9 cellular contexts compared by ENCODE assay signal in the genomic region with DNA sequence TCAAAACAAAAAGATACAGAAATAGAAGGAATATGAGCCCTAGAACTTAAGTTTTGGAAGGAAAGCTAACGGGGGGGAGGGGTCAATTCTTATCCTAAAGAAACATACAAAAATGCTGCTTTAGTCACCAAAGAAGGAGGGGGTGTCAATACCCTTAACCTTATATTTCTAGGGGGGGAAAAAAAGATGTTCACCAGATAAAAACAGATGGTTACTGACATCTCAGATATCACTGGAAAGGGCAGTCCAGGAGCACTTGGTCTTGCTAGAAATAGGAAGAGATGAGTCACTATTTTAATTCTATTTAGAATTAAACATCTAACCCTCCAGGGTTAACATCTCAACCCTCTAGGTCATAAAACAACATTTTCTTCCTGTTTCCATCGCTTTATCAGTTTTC. TPM values are rescaled to one million over a fixed set of nuclear protein-coding genes. Genes with fewer than 3 reads are reported as not detected.
A peak's percentile ranks its signal among the peaks of the same experiment; 100 is the strongest.
DNase-seq lines count a peak whose midpoint lies in the region; ATAC-seq and TF ChIP-seq lines count a peak whose summit lies in the region.
"Had no signal": no experiment of that assay in that cellular context is flagged by ENCODE, and none has a peak within 500 bp of the region (broad histone marks: within the 10 kb centered on the region; RNA-seq: fewer than 3 reads in every experiment).

No MANE protein-coding gene starts in this region.

- H3K9me3 ChIP-seq in GM23248 (ENCODE audit: low read depth) (no peaks in the 10 kb centered on the region), SU-DHL-6 (ENCODE audit: insufficient read depth, low read length) (no peaks in the 10 kb centered on the region), sigmoid colon (no peaks in the 10 kb centered on the region)

- H3K4me2 ChIP-seq in GM23248 (ENCODE audit: unreplicated experiment) (peak overlapping the region; percentile 98), SU-DHL-6 (ENCODE audit: low read depth, low read length, poor library complexity, severe bottlenecking) (peak overlapping the region; percentile 81)

- H3F3A ChIP-seq in GM23248 (ENCODE audit: insufficient read depth) (peaks cover 41% of the 10 kb centered on the region), SU-DHL-6 (ENCODE audit: insufficient read depth) (peaks cover 26% of the 10 kb centered on the region)

- H3K4me1 ChIP-seq in GM23248 (ENCODE audit: insufficient read depth): peaks cover 11% of the 10 kb centered on the region
- H3K4me1 ChIP-seq in sigmoid colon: peaks cover 0 to 24% (median 18%) of the 10 kb centered on the region in 4 donors

- H3K27me3 ChIP-seq in GM23248 (replicated peaks; ENCODE audit: insufficient read depth) (no peaks in the 10 kb centered on the region), SU-DHL-6 (ENCODE audit: low read length) (no peaks in the 10 kb centered on the region), sigmoid colon (no peaks in the 10 kb centered on the region)

- H3K79me2 ChIP-seq in GM23248 (ENCODE audit: insufficient read depth) (peaks cover 63% of the 10 kb centered on the region), SU-DHL-6 (ENCODE audit: insufficient read depth, low read length) (peaks cover 59% of the 10 kb centered on the region)

- TF ChIP-seq POLR2A in sigmoid colon (IDR thresholded peaks at IDR 0.05): no peak

- intact Hi-C loops in sigmoid colon (cut with DNase I): no loop called here

- in situ Hi-C loops in GM23248 (cut with MboI): no loop called here

- ATAC-seq in GM18519 (IDR thresholded peaks at IDR 0.05; ENCODE audit: low FRiP score, unreplicated experiment): no peak
- ATAC-seq in HG02759 (IDR thresholded peaks at IDR 0.05; ENCODE audit: unreplicated experiment): no peak

- H4K20me1 ChIP-seq in GM23248 (ENCODE audit: insufficient read depth) (no peaks in the 10 kb centered on the region), SU-DHL-6 (ENCODE audit: low read depth, low read length) (peaks cover 18% of the 10 kb centered on the region)

- TF ChIP-seq CTCF in SU-DHL-6 (IDR thresholded peaks at IDR 0.05; ENCODE audit: insufficient read depth, low read length, poor library complexity, severe bottlenecking) (no peak), sigmoid colon (IDR thresholded peaks at IDR 0.05) (no peak)

- H3K36me3 ChIP-seq in GM23248 (ENCODE audit: low read depth) (peaks cover 6% of the 10 kb centered on the region; the same call in 1 of the 2 replicates), SU-DHL-6 (ENCODE audit: low read length) (peaks cover 12% of the 10 kb centered on the region), sigmoid colon (peaks cover 7 to 17% (median 12%) of the 10 kb centered on the region in 4 donors)

- WGBS in GM23248 (ENCODE audit: low coverage in 1 of 2, low lambda C conversion rate in 2 of 2, missing lambda C conversion rate in 2 of 2), 2 experiments: 28 to 29% methylated on average over 2 of the region's 2 CpGs
- WGBS in sigmoid colon, 2 donors: 30 to 54% methylated on average over 2 of the region's 2 CpGs

- H3K4me3 ChIP-seq in GM23248: peak overlapping the region; percentile 79
- H3K4me3 ChIP-seq in SU-DHL-6 (ENCODE audit: insufficient read depth, low read length, poor library complexity, severe bottlenecking): peak overlapping the region; percentile 97
- H3K4me3 ChIP-seq in sigmoid colon: no peak overlapping the region

- H3K27ac ChIP-seq in GM23248 (peak overlapping the region; percentile 71), SU-DHL-6 (ENCODE audit: low read depth, low read length) (no peak overlapping the region), sigmoid colon (peak overlapping the region; percentile 81 to 89 (median 84))

- H3K9ac ChIP-seq in GM23248: peak overlapping the region; percentile 83
- peak overlapping the region; percentile 96; the same call in 1 of the 2 replicates for H3K9ac ChIP-seq in SU-DHL-6 (ENCODE audit: low read length)

- H3K9me2 ChIP-seq in GM23248 (ENCODE audit: insufficient read depth) (no peaks in the 10 kb centered on the region), SU-DHL-6 (replicated peaks; ENCODE audit: insufficient read depth, low read length) (no peaks in the 10 kb centered on the region)

- H2AFZ ChIP-seq in GM23248 (peak overlapping the region; percentile 85), SU-DHL-6 (ENCODE audit: low read depth, low read length, severe bottlenecking) (no peak overlapping the region)

- TF ChIP-seq EP300 in sigmoid colon (IDR thresholded peaks at IDR 0.05): no peak

- DNase-seq in GM23248 (peak; percentile 58), fibroblast of peridontal ligament (ENCODE audit: extremely low read depth) (peak; percentile 24), sigmoid colon (no peak), DMS114 treated with DMSO at 0.1 percent for 48 hours (lab: John Stamatoyannopoulos, UW; ENCODE audit: unreplicated experiment) (no peak), NCI-H2029 (lab: John Stamatoyannopoulos, UW) (no peak)
- DNase-seq: activated CD4-positive, alpha-beta T cell treated with anti-CD3 and anti-CD28 coated beads for 1 hour had no signal

RNA-seq across cellular contexts. Expression of a gene that starts 1.7 kb away (rescaled TPM):
- 26.0 and 34.5 TPM in 2 replicates for total RNA-seq in GM23248 (2014; rRNA removed; shearing (Covaris generic))
- polyA plus RNA-seq in GM23248 (2016; fragmentation: Nextera tagmentation; extraction: Ambion mirVana) (33.7 and 34.4 TPM in 2 replicates), sigmoid colon (100 to 1,000 TPM in 1 of 3 donors, 10 to 100 TPM in 2; 54.1 to 105 (median 78.0) TPM)
- 10 to 100 TPM; 14.4 to 26.9 (median 19.8) TPM for total RNA-seq in sigmoid colon

RNA-seq across cellular contexts. Expression of a gene that starts 19.5 kb away (rescaled TPM):
- 43.8 and 53.2 TPM in 2 replicates for total RNA-seq in GM23248 (2014; rRNA removed; shearing (Covaris generic))
- 59.0 and 62.9 TPM in 2 replicates for polyA plus RNA-seq in GM23248 (2016; fragmentation: Nextera tagmentation; extraction: Ambion mirVana)
- total RNA-seq in sigmoid colon: 10 to 100 TPM; 32.4 to 51.5 (median 38.2) TPM
- polyA plus RNA-seq in sigmoid colon: 10 to 100 TPM; 33.0 to 51.1 (median 37.7) TPM

RNA-seq across cellular contexts. Expression of a gene that starts 19.7 kb away (rescaled TPM):
- total RNA-seq in GM23248 (2014; rRNA removed; shearing (Covaris generic)): 2.8 and 3.8 TPM in 2 replicates
- polyA plus RNA-seq in GM23248 (2016; fragmentation: Nextera tagmentation; extraction: Ambion mirVana): 2.1 and 2.9 TPM in 2 replicates
- total RNA-seq in sigmoid colon: 1 to 10 TPM in 3 of 4 donors, under 1 TPM in 1; 0.99 to 6.1 (median 2.1) TPM
- polyA plus RNA-seq in sigmoid colon: 10 to 100 TPM in 1 of 3 donors, 1 to 10 TPM in 2; 2.4 to 10.5 (median 3.5) TPM

RNA-seq across cellular contexts. Expression of a gene that starts 34.1 kb away (rescaled TPM):
- 24.4 and 32.0 TPM in 2 replicates for total RNA-seq in GM23248 (2014; rRNA removed; shearing (Covaris generic))
- polyA plus RNA-seq in GM23248 (2016; fragmentation: Nextera tagmentation; extraction: Ambion mirVana) (21.8 and 23.8 TPM in 2 replicates), sigmoid colon (10 to 100 TPM in 1 of 3 donors, 1 to 10 TPM in 2; 3.0 to 22.6 (median 4.4) TPM)
- 10 to 100 TPM; 12.1 to 31.3 (median 20.3) TPM for total RNA-seq in sigmoid colon

Comparison
In these comparisons a context has a peak if more than half of its experiments do, and no peak if none do; other contexts are left out.
1. DNase-seq: peak in GM23248 (single experiment) and fibroblast of peridontal ligament (single experiment); none in sigmoid colon (single experiment), DMS114 treated with DMSO at 0.1 percent for 48 hours (single experiment) and NCI-H2029 (single experiment).
2. H3K4me3 ChIP-seq: peak in GM23248 (single experiment) and SU-DHL-6 (single experiment); none in sigmoid colon (0 of 4).